In genomic region chr1:234402939-234403338, GRCh38 we compare ENCODE assay signal across 1 cellular context.
TF ChIP-seq lines count a peak whose summit lies in the region.

No MANE protein-coding gene starts in this region.

TF ChIP-seq in HepG2, 621 proteins besides CTCF, POLR2A, EP300 and RAD21 (continued from another document):
- TF ChIP-seq ZBTB44 (CRISPR knock-in tag; IDR thresholded peaks at IDR 0.05): no peak
